In genomic region chr17:42891539-42892152, GRCh38 we compare ENCODE assay signal across 1 cellular context.
TF ChIP-seq lines count a peak whose summit lies in the region.

No MANE protein-coding gene starts in this region.

TF ChIP-seq in K562, 482 proteins besides CTCF, POLR2A, EP300 and RAD21:
- no peak for TF ChIP-seq THRB (CRISPR knock-in tag; conservative IDR thresholded peaks at IDR 0.05)
- TF ChIP-seq ZBTB33 (CRISPR knock-in tag; IDR thresholded peaks at IDR 0.05), result peak; percentile 54; the same call in 1 of the 2 replicates
